ENCODE assay signal across 8 cellular contexts in genomic region chr7:28686418-28686800, GRCh38.
DNase-seq lines count a peak whose midpoint lies in the region; ATAC-seq and TF ChIP-seq lines count a peak whose summit lies in the region.

No MANE protein-coding gene starts in this region.

- peak overlapping the region; percentile 80 for H3K4me3 ChIP-seq in HFF-Myc (replicated peaks; ENCODE audit: low read depth, low read length)
- peak overlapping the region; percentile 73 for H3K4me3 ChIP-seq in skeletal muscle satellite cell (ENCODE audit: low read length)

- H3K9ac ChIP-seq in skeletal muscle satellite cell (ENCODE audit: low read depth, low read length), result peak overlapping the region; percentile 92

- no peaks in the 10 kb centered on the region for H3K9me3 ChIP-seq in skeletal muscle satellite cell (replicated peaks; ENCODE audit: low read length)

- H3K27ac ChIP-seq in adipose tissue (ENCODE audit: low read depth, low read length), result peak overlapping the region; percentile 92

- no peak for ATAC-seq in HG03159 (IDR thresholded peaks at IDR 0.05; ENCODE audit: unreplicated experiment)
- no peak for ATAC-seq in HG02981 (IDR thresholded peaks at IDR 0.05; ENCODE audit: unreplicated experiment)
- ATAC-seq in GM18907 (IDR thresholded peaks at IDR 0.05; ENCODE audit: unreplicated experiment), result no peak

- H3K4me2 ChIP-seq in skeletal muscle satellite cell (ENCODE audit: low read length), result peak overlapping the region; percentile 80

- TF ChIP-seq CTCF in HFF-Myc (IDR thresholded peaks at IDR 0.05; ENCODE audit: low read depth, low read length, missing control alignments), result no peak

- WGBS in adipose tissue, 3 donors, result 2 to 12% (median 4%) methylated on average over 12 of the region's 12 CpGs

- peaks cover 25% of the 10 kb centered on the region for H3K4me1 ChIP-seq in skeletal muscle satellite cell (ENCODE audit: control insufficient read depth, insufficient read depth, low read length)

- H3K27me3 ChIP-seq in skeletal muscle satellite cell (ENCODE audit: control insufficient read depth, insufficient read depth, low read length), result no peaks in the 10 kb centered on the region

- DNase-seq in HFF-Myc (ENCODE audit: extremely low read depth, low read depth) (peak; percentile 59), hippocampal formation (lab: John Stamatoyannopoulos, UW) (peak; percentile 27 to 63), NCI-H128 (lab: John Stamatoyannopoulos, UW; ENCODE audit: unreplicated experiment) (no peak)

- H3K36me3 ChIP-seq in skeletal muscle satellite cell (ENCODE audit: insufficient read depth, low read length), result no peaks in the 10 kb centered on the region
